Comparison of ENCODE assay signal across 13 cellular contexts in the genomic region with DNA sequence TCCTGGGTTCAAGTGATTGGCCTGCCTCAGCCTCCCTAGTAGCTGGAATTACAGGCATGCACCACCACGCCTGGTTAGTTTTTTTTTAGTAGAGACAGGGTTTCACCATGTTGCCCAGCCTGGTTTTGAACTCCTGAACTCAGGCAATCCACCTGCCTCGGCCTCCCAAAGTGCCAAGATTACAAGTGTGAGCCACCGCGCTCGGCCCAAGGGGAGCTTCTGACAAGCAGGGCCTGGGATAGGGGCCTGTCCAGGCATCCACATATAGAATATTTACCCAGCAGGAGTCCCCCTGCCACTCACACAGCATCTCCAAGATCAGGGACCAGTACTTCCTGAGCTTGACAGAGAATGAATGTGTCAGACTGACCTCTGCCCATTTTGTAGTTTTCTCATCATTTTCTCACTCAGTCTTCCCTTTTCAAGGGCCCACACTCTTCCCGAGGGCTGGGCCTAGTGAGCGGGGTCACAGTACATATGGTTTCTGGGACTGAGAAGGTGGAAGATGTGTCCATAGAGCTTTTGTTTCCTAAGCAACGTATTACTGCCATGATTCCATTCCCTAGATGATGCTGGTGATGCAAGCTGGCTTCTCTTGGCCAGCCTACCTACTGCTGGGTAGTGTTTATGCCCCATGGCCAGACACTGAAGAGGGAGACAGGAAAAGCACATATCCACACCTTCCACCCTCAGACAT. TPM values are rescaled to one million over a fixed set of nuclear protein-coding genes. Genes with fewer than 3 reads are reported as not detected.
DNase-seq lines count a peak whose midpoint lies in the region; ATAC-seq and TF ChIP-seq lines count a peak whose summit lies in the region.
"Had no signal": no experiment of that assay in that cellular context is flagged by ENCODE, and none has a peak within 500 bp of the region (broad histone marks: within the 10 kb centered on the region; RNA-seq: fewer than 3 reads in every experiment).

No MANE protein-coding gene starts in this region.

- H3K27me3 Mint-ChIP-seq in activated B cell treated with CpG ODN at 0.5 μM for 24 hours (no peaks in the 10 kb centered on the region), chondrocyte (ENCODE audit: low read depth) (no peaks in the 10 kb centered on the region)

- TF ChIP-seq CTCF in activated B cell treated with CpG ODN at 0.5 μM for 24 hours (IDR thresholded peaks at IDR 0.05) (no peak), chondrocyte (IDR thresholded peaks at IDR 0.05) (no peak), GM10248 (IDR thresholded peaks at IDR 0.05; ENCODE audit: control extremely low read depth, extremely low read depth, low read depth, missing control alignments) (no peak)

- H3K27me3 ChIP-seq in subcutaneous abdominal adipose tissue (ENCODE audit: control insufficient read depth in 5 of 5, insufficient read depth in 4 of 5, low read length in 5 of 5), result no peaks in the 10 kb centered on the region
- H3K27me3 ChIP-seq: right atrium auricular region had no signal

- CTCF ChIA-PET in activated B cell treated with CpG ODN at 0.5 μM for 24 hours (lab: Charles Lee) (interaction anchor here (1.1 to 4.2 kb wide), 8 partner anchors 9 to 70 kb away, joined by 3 to 25 read pairs (median 6); a partner anchor contains a TSS), GM10248 (lab: Yijun Ruan, JAX) (interaction anchor here (0.7 to 6.5 kb wide), 18 partner anchors 9 to 301 kb away, joined by 3 to 62 read pairs (median 6); a partner anchor contains a TSS)

- peak; percentile 76 for DNase-seq in activated effector memory CD4-positive, alpha-beta T cell treated with anti-CD3 and anti-CD28 coated beads, Interleukin-2, amount 50 U/mL, for 16 hours
- DNase-seq in activated effector memory CD4-positive, alpha-beta T cell treated with Interleukin-2 at 50 U/mL for 16 hours, result no peak
- DNase-seq in activated B cell treated with CpG ODN at 0.5 μM for 24 hours (no peak), chondrocyte (ENCODE audit: low spot score) (peak; percentile 25), iPS-NIHi11 (ENCODE audit: low spot score) (no peak), GM10248 (ENCODE audit: extremely low spot score) (no peak)
- DNase-seq: DMS153, foreskin fibroblast, NCI-H1436 treated with DMSO at 0.1 percent for 48 hours, NCI-H748 treated with DMSO at 0.1 percent for 48 hours had no signal

- H3K4me1 ChIP-seq in subcutaneous abdominal adipose tissue (ENCODE audit: control insufficient read depth in 5 of 5, insufficient read depth in 5 of 5, low read length in 5 of 5), result peaks cover 5 to 50% (median 41%) of the 10 kb centered on the region in 5 donors

- no peak overlapping the region for H3K4me3 ChIP-seq in subcutaneous abdominal adipose tissue (ENCODE audit: low read depth in 1 of 5, low read length in 5 of 5)
- H3K4me3 ChIP-seq: right atrium auricular region had no signal

- H3K4me1 Mint-ChIP-seq in activated B cell treated with CpG ODN at 0.5 μM for 24 hours (peaks cover 75% of the 10 kb centered on the region), chondrocyte (ENCODE audit: low read depth) (peaks cover 23% of the 10 kb centered on the region)

- H3K9me3 Mint-ChIP-seq in activated B cell treated with CpG ODN at 0.5 μM for 24 hours, result no peaks in the 10 kb centered on the region
- H3K9me3 Mint-ChIP-seq in chondrocyte (ENCODE audit: low read depth), result no peaks in the 10 kb centered on the region

- H3K9me3 ChIP-seq in subcutaneous abdominal adipose tissue (ENCODE audit: control insufficient read depth in 5 of 5, low read length in 5 of 5), result no peaks in the 10 kb centered on the region
- H3K9me3 ChIP-seq: right atrium auricular region had no signal

- ATAC-seq in activated B cell treated with CpG ODN at 0.5 μM for 24 hours (ENCODE audit: low read depth) (no peak), GM19328 (IDR thresholded peaks at IDR 0.05; ENCODE audit: unreplicated experiment) (no peak)

- H3K36me3 Mint-ChIP-seq in activated B cell treated with CpG ODN at 0.5 μM for 24 hours (ENCODE audit: low read depth) (peaks cover 47% of the 10 kb centered on the region), chondrocyte (ENCODE audit: low read depth) (peaks cover 14% of the 10 kb centered on the region)

- peak overlapping the region; percentile 13 for H3K27ac ChIP-seq in subcutaneous abdominal adipose tissue (ENCODE audit: low read depth, low read length)
- H3K27ac ChIP-seq: right atrium auricular region had no signal

- H3K4me3 Mint-ChIP-seq in activated B cell treated with CpG ODN at 0.5 μM for 24 hours, result no peak overlapping the region
- no peak overlapping the region for H3K4me3 Mint-ChIP-seq in chondrocyte (ENCODE audit: unreplicated experiment)

- intact Hi-C loops in activated B cell treated with CpG ODN at 0.5 μM for 24 hours (cut with micrococcal nuclease), result no loop called here

- H3K9ac ChIP-seq in subcutaneous abdominal adipose tissue (ENCODE audit: low read length in 5 of 5), result no peak overlapping the region

- peak overlapping the region; percentile 83 for H3K27ac Mint-ChIP-seq in activated B cell treated with CpG ODN at 0.5 μM for 24 hours
- no peak overlapping the region for H3K27ac Mint-ChIP-seq in chondrocyte (ENCODE audit: unreplicated experiment)

- POLR2A ChIA-PET in activated B cell treated with CpG ODN at 0.5 μM for 24 hours (lab: Charles Lee), result interaction anchor here (0.6 to 13.4 kb wide), 13 partner anchors 8 to 85 kb away, joined by 3 to 286 read pairs (median 13); a partner anchor contains a TSS
- POLR2A ChIA-PET in GM10248 (lab: Yijun Ruan, JAX), result interaction anchor here (0.5 to 7.9 kb wide), 11 partner anchors 7 to 1246 kb away, joined by 3 to 132 read pairs (median 5); a partner anchor contains a TSS

- peaks cover 0 to 44% (median 36%) of the 10 kb centered on the region in 5 donors for H3K36me3 ChIP-seq in subcutaneous abdominal adipose tissue (ENCODE audit: control insufficient read depth in 5 of 5, insufficient read depth in 5 of 5, low read length in 5 of 5)

RNA-seq across cellular contexts. Expression of a gene that starts 9.9 kb away (rescaled TPM):
- total RNA-seq in activated B cell treated with CpG ODN at 0.5 μM for 24 hours, result 126 and 134 TPM in 2 replicates
- 10.8 to 17.8 TPM (median 16.3 TPM) in 3 replicates for total RNA-seq in chondrocyte

Comparison
In these comparisons a context has a peak if more than half of its experiments do, and no peak if none do; other contexts are left out.
1. DNase-seq: peak in activated effector memory CD4-positive, alpha-beta T cell treated with anti-CD3 and anti-CD28 coated beads, Interleukin-2, amount 50 U/mL, for 16 hours (single experiment) and chondrocyte (single experiment); none in activated effector memory CD4-positive, alpha-beta T cell treated with Interleukin-2 at 50 U/mL for 16 hours (single experiment), activated B cell treated with CpG ODN at 0.5 μM for 24 hours (single experiment), iPS-NIHi11 (single experiment) and GM10248 (single experiment).